In the genomic region with DNA sequence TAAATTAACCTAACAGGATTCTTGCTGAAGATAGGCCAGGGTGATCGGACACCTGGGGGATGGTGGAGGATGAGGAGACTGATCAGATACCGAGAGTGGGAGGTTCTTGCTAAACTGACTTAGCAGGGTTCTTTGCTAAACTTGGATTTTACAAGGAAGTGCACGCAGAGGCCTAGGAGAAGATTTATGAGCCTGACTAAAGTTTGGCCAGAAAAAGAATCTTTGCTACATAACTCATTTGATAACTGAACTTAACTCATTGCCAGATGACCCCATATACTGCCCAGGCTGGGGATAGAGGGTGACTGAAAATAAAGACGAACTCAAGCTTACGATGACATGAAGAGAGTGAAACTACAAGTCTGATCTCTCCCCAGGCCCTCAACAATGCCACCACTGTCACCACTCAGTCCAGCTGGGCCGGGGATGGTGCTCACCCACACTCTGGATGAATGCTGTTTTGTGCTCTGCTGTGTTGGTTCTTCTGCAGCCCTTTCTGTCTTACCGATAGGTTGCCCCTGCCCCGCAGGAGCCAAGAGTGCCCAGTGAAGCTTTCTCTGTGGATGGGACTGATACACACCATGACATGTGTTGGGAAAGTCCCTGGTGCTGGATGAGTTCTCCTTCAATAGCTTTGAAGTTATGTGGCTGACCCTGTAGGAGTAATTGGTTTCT, we compare ENCODE assay signal across 12 cellular contexts. TPM values are rescaled to one million over a fixed set of nuclear protein-coding genes. Genes with fewer than 3 reads are reported as not detected.
DNase-seq lines count a peak whose midpoint lies in the region; ATAC-seq and TF ChIP-seq lines count a peak whose summit lies in the region.
"Had no signal": no experiment of that assay in that cellular context is flagged by ENCODE, and none has a peak within 500 bp of the region (broad histone marks: within the 10 kb centered on the region; RNA-seq: fewer than 3 reads in every experiment).

No MANE protein-coding gene starts in this region.

- H3K4me2 ChIP-seq in mesenchymal stem cell (ENCODE audit: low read length, poor library complexity, severe bottlenecking): no peak overlapping the region
- H3K4me2 ChIP-seq: GM23338 had no signal

- no peaks in the 10 kb centered on the region for H3K27me3 ChIP-seq in mesenchymal stem cell (ENCODE audit: control insufficient read depth in 1 of 2, insufficient read depth in 1 of 2, low read length in 2 of 2)
- H3K27me3 ChIP-seq in thoracic aorta (replicated peaks; ENCODE audit: insufficient read depth): no peaks in the 10 kb centered on the region

- H3K36me3 Mint-ChIP-seq in activated CD4-positive, alpha-beta T cell treated with anti-CD3 and anti-CD28 coated beads, Interleukin-2, amount 10 ng/mL, durations not matched to agents 24 days and 14 days (ENCODE audit: low read depth): peaks cover 2% of the 10 kb centered on the region
- H3K36me3 Mint-ChIP-seq in activated CD4-positive, alpha-beta T cell treated with anti-CD3 and anti-CD28 coated beads for 36 hours (ENCODE audit: low read depth): no peaks in the 10 kb centered on the region
- H3K36me3 Mint-ChIP-seq in activated T-helper 17 cell treated with anti-CD3 and anti-CD28 coated beads, Interleukin-2, amount 50 U/mL, for 72 hours (ENCODE audit: low read depth): no peaks in the 10 kb centered on the region

- peaks cover 0 to 3% of the 10 kb centered on the region in 2 experiments for H3K36me3 ChIP-seq in mesenchymal stem cell (ENCODE audit: control insufficient read depth in 1 of 2, insufficient read depth in 2 of 2, low read depth in 1 of 2, low read length in 2 of 2)
- H3K36me3 ChIP-seq in thoracic aorta: no peaks in the 10 kb centered on the region
- H3K36me3 ChIP-seq: prostate gland had no signal

- no peak for DNase-seq in activated CD4-positive, alpha-beta T cell treated with anti-CD3 and anti-CD28 coated beads, Interleukin-2, amount 10 ng/mL, durations not matched to agents 24 days and 14 days
- no peak for DNase-seq in activated CD4-positive, alpha-beta T cell treated with anti-CD3 and anti-CD28 coated beads for 36 hours
- DNase-seq in mesenchymal stem cell: peak; percentile 57
- DNase-seq in thoracic aorta (ENCODE audit: low spot score): no peak
- DNase-seq in DMS79 (lab: John Stamatoyannopoulos, UW): no peak
- DNase-seq in SIG-M5 treated with dmso at 0.1 percent for 504 hours (lab: John Stamatoyannopoulos, UW; ENCODE audit: unreplicated experiment): no peak
- no peak for DNase-seq in NCI-H69 (lab: John Stamatoyannopoulos, UW)
- DNase-seq: 8988T, NCI-H526 treated with DMSO at 0.1 percent for 48 hours had no signal

- POLR2A ChIA-PET in activated CD4-positive, alpha-beta T cell treated with anti-CD3 and anti-CD28 coated beads for 36 hours (lab: Charles Lee): no interaction called here

- H2BK12ac ChIP-seq in mesenchymal stem cell (ENCODE audit: low read length in 2 of 2): peak overlapping the region; percentile 23 to 44

- H3K4me3 ChIP-seq in mesenchymal stem cell (ENCODE audit: insufficient read depth in 1 of 2, low read depth in 1 of 2, low read length in 2 of 2) (peak overlapping the region in 1 of 2 experiments; percentile 66), thoracic aorta (no peak overlapping the region)
- H3K4me3 ChIP-seq: GM23338, prostate gland had no signal

- H2BK120ac ChIP-seq in mesenchymal stem cell (ENCODE audit: low read depth, low read length): peak overlapping the region; percentile 27

- H3K4me1 ChIP-seq in mesenchymal stem cell (ENCODE audit: control insufficient read depth, insufficient read depth, low read depth, low read length): peaks cover 15% of the 10 kb centered on the region
- peaks cover 71 to 95% of the 10 kb centered on the region in 2 donors for H3K4me1 ChIP-seq in thoracic aorta (ENCODE audit: control insufficient read depth in 1 of 2, low read depth in 2 of 2)

- peak overlapping the region; percentile 52 for H3K27ac Mint-ChIP-seq in activated CD4-positive, alpha-beta T cell treated with anti-CD3 and anti-CD28 coated beads, Interleukin-2, amount 10 ng/mL, durations not matched to agents 24 days and 14 days
- H3K27ac Mint-ChIP-seq in activated CD4-positive, alpha-beta T cell treated with anti-CD3 and anti-CD28 coated beads for 36 hours: no peak overlapping the region
- H3K27ac Mint-ChIP-seq in activated T-helper 17 cell treated with anti-CD3 and anti-CD28 coated beads, Interleukin-2, amount 50 U/mL, for 72 hours: no peak overlapping the region
- H3K27ac Mint-ChIP-seq: GM23338 had no signal

- H3K14ac ChIP-seq in mesenchymal stem cell (ENCODE audit: low read length in 2 of 2): peak overlapping the region in 1 of 2 experiments; percentile 23

- H3K4me1 Mint-ChIP-seq in activated CD4-positive, alpha-beta T cell treated with anti-CD3 and anti-CD28 coated beads, Interleukin-2, amount 10 ng/mL, durations not matched to agents 24 days and 14 days: peaks cover 33% of the 10 kb centered on the region
- H3K4me1 Mint-ChIP-seq in activated CD4-positive, alpha-beta T cell treated with anti-CD3 and anti-CD28 coated beads for 36 hours: peaks cover 34% of the 10 kb centered on the region
- H3K4me1 Mint-ChIP-seq in activated T-helper 17 cell treated with anti-CD3 and anti-CD28 coated beads, Interleukin-2, amount 50 U/mL, for 72 hours: peaks cover 24% of the 10 kb centered on the region

- no peak overlapping the region for H3K9ac ChIP-seq in mesenchymal stem cell (ENCODE audit: low read length)

- H2BK15ac ChIP-seq in mesenchymal stem cell (ENCODE audit: low read depth, poor library complexity, severe bottlenecking): no peak overlapping the region

- intact Hi-C loops in activated CD4-positive, alpha-beta T cell treated with anti-CD3 and anti-CD28 coated beads, Interleukin-2, amount 10 ng/mL, durations not matched to agents 24 days and 14 days (cut with micrococcal nuclease): no loop called here
- intact Hi-C loops in activated CD4-positive, alpha-beta T cell treated with anti-CD3 and anti-CD28 coated beads for 36 hours (cut with DNase I, micrococcal nuclease): no loop called here

- H3K9me3 Mint-ChIP-seq in activated CD4-positive, alpha-beta T cell treated with anti-CD3 and anti-CD28 coated beads, Interleukin-2, amount 10 ng/mL, durations not matched to agents 24 days and 14 days: peaks cover 4% of the 10 kb centered on the region
- no peaks in the 10 kb centered on the region for H3K9me3 Mint-ChIP-seq in activated CD4-positive, alpha-beta T cell treated with anti-CD3 and anti-CD28 coated beads for 36 hours (ENCODE audit: low read depth)
- no peaks in the 10 kb centered on the region for H3K9me3 Mint-ChIP-seq in activated T-helper 17 cell treated with anti-CD3 and anti-CD28 coated beads, Interleukin-2, amount 50 U/mL, for 72 hours
- H3K9me3 Mint-ChIP-seq: GM23338 had no signal

- 92% methylated on average over 6 of the region's 8 CpGs for WGBS in mesenchymal stem cell

- H2BK5ac ChIP-seq in mesenchymal stem cell (ENCODE audit: low read depth, low read length, poor library complexity, severe bottlenecking): no peak overlapping the region

- peak overlapping the region in 1 of 2 experiments; percentile 2 for H3K4ac ChIP-seq in mesenchymal stem cell (ENCODE audit: low read depth in 1 of 2, low read length in 2 of 2)

- no peak overlapping the region for H2AFZ ChIP-seq in mesenchymal stem cell (ENCODE audit: low read depth, low read length)
- H2AFZ ChIP-seq: GM23338 had no signal

- no peak for TF ChIP-seq CTCF in thoracic aorta (IDR thresholded peaks at IDR 0.05)

- ATAC-seq in activated CD4-positive, alpha-beta T cell treated with anti-CD3 and anti-CD28 coated beads for 36 hours: no peak
- ATAC-seq in activated T-helper 17 cell treated with anti-CD3 and anti-CD28 coated beads, Interleukin-2, amount 50 U/mL, for 72 hours (replicated peaks): peak; percentile 45
- ATAC-seq in thoracic aorta (ENCODE audit: insufficient number of reproducible peaks, low FRiP score, low read depth): no peak
- ATAC-seq: GM23338 had no signal

- H3K27ac ChIP-seq in mesenchymal stem cell (ENCODE audit: low read length, poor library complexity, severe bottlenecking): no peak overlapping the region
- peak overlapping the region; percentile 24 to 75 for H3K27ac ChIP-seq in thoracic aorta

- H4K8ac ChIP-seq in mesenchymal stem cell (ENCODE audit: low read length): peak overlapping the region; percentile 78

- CTCF ChIA-PET in activated CD4-positive, alpha-beta T cell treated with anti-CD3 and anti-CD28 coated beads for 36 hours (lab: Charles Lee): interaction anchor here (0.7 kb wide), 1 partner anchor 219 kb away, joined by 3 read pairs; no protein-coding TSS in a partner anchor

- H3K23ac ChIP-seq in mesenchymal stem cell (ENCODE audit: low read length in 2 of 2): peak overlapping the region in 1 of 2 experiments; percentile 3

- peak overlapping the region; percentile 70 for H4K91ac ChIP-seq in mesenchymal stem cell (ENCODE audit: low read length)

- H3K18ac ChIP-seq in mesenchymal stem cell (ENCODE audit: low read depth in 1 of 2, low read length in 2 of 2): peak overlapping the region in 1 of 2 experiments; percentile 40

- no peak overlapping the region for H3K4me3 Mint-ChIP-seq in activated CD4-positive, alpha-beta T cell treated with anti-CD3 and anti-CD28 coated beads, Interleukin-2, amount 10 ng/mL, durations not matched to agents 24 days and 14 days
- H3K4me3 Mint-ChIP-seq in activated CD4-positive, alpha-beta T cell treated with anti-CD3 and anti-CD28 coated beads for 36 hours: no peak overlapping the region
- no peak overlapping the region for H3K4me3 Mint-ChIP-seq in activated T-helper 17 cell treated with anti-CD3 and anti-CD28 coated beads, Interleukin-2, amount 50 U/mL, for 72 hours
- H3K4me3 Mint-ChIP-seq: GM23338 had no signal

- no peak overlapping the region for H2AK5ac ChIP-seq in mesenchymal stem cell (ENCODE audit: low read length, severe bottlenecking)

- H3K9me3 ChIP-seq in mesenchymal stem cell (ENCODE audit: control insufficient read depth, low read length): no peaks in the 10 kb centered on the region
- H3K9me3 ChIP-seq in thoracic aorta: no peaks in the 10 kb centered on the region
- H3K9me3 ChIP-seq: prostate gland had no signal

- peaks cover 10% of the 10 kb centered on the region for H3K27me3 Mint-ChIP-seq in activated CD4-positive, alpha-beta T cell treated with anti-CD3 and anti-CD28 coated beads, Interleukin-2, amount 10 ng/mL, durations not matched to agents 24 days and 14 days
- peaks cover 3% of the 10 kb centered on the region for H3K27me3 Mint-ChIP-seq in activated CD4-positive, alpha-beta T cell treated with anti-CD3 and anti-CD28 coated beads for 36 hours
- H3K27me3 Mint-ChIP-seq in activated T-helper 17 cell treated with anti-CD3 and anti-CD28 coated beads, Interleukin-2, amount 50 U/mL, for 72 hours: peaks cover 9% of the 10 kb centered on the region

- H3K79me1 ChIP-seq in mesenchymal stem cell (replicated peaks; ENCODE audit: low read length, poor library complexity, severe bottlenecking): peaks cover 31% of the 10 kb centered on the region

RNA-seq across cellular contexts. Expression of gene PPFIBP1, which starts 29.0 kb away (rescaled TPM):
- 29.0 and 32.0 TPM in 2 replicates for total RNA-seq in activated CD4-positive, alpha-beta T cell treated with anti-CD3 and anti-CD28 coated beads, Interleukin-2, amount 10 ng/mL, durations not matched to agents 24 days and 14 days
- 10 to 100 TPM; 14.9 to 15.6 TPM for total RNA-seq in activated CD4-positive, alpha-beta T cell treated with anti-CD3 and anti-CD28 coated beads for 36 hours
- total RNA-seq in activated T-helper 17 cell treated with anti-CD3 and anti-CD28 coated beads, Interleukin-2, amount 50 U/mL, for 72 hours: 10 to 100 TPM; 13.8 to 21.8 TPM
- 47.8 TPM for polyA plus RNA-seq in mesenchymal stem cell (2013, experiment 1 of 2)
- 46.7 TPM for polyA plus RNA-seq in mesenchymal stem cell (2013, experiment 2 of 2)
- 100 to 1,000 TPM; 103 to 232 TPM for total RNA-seq in thoracic aorta
